Comparison of ENCODE assay signal across 17 cellular contexts in genomic region chr1:173445656-173446055, GRCh38. TPM values are rescaled to one million over a fixed set of nuclear protein-coding genes. Genes with fewer than 3 reads are reported as not detected.
A peak's percentile ranks its signal among the peaks of the same experiment; 100 is the strongest.
DNase-seq lines count a peak whose midpoint lies in the region; ATAC-seq and TF ChIP-seq lines count a peak whose summit lies in the region.
"Had no signal": no experiment of that assay in that cellular context is flagged by ENCODE, and none has a peak within 500 bp of the region (broad histone marks: within the 10 kb centered on the region; RNA-seq: fewer than 3 reads in every experiment).

No MANE protein-coding gene starts in this region.

- no peak for TF ChIP-seq CTCF in GM23338 (conservative IDR thresholded peaks at IDR 0.05; ENCODE audit: low read depth in 2 of 2)
- no peak for TF ChIP-seq CTCF in upper lobe of right lung (IDR thresholded peaks at IDR 0.05)

- no peaks in the 10 kb centered on the region; the same call in 1 of the 2 replicates for H3K9me2 ChIP-seq in GM23338 (ENCODE audit: insufficient read depth)
- H3K9me2 ChIP-seq in Karpas-422 (replicated peaks; ENCODE audit: insufficient read depth, low read length), result no peaks in the 10 kb centered on the region

- H3K79me2 ChIP-seq in GM23338 (replicated peaks; ENCODE audit: insufficient read depth), result peaks cover 38% of the 10 kb centered on the region
- peaks cover 10% of the 10 kb centered on the region; the same call in 1 of the 2 replicates for H3K79me2 ChIP-seq in Karpas-422 (ENCODE audit: low read length)
- no peaks in the 10 kb centered on the region for H3K79me2 ChIP-seq in trophoblast cell (ENCODE audit: control insufficient read depth, insufficient read depth, low read length, poor library complexity)

- H3K4me2 ChIP-seq in GM23338, result peak overlapping the region; percentile 31; the same call in 1 of the 2 replicates
- peak overlapping the region; percentile 71 for H3K4me2 ChIP-seq in Karpas-422 (ENCODE audit: low read depth, low read length, poor library complexity, severe bottlenecking)
- H3K4me2 ChIP-seq in trophoblast cell (ENCODE audit: low read length), result no peak overlapping the region
- H3K4me2 ChIP-seq: PC-9 had no signal

- H3K27ac ChIP-seq in GM23338 (ENCODE audit: low read depth) (peak overlapping the region; percentile 73), Karpas-422 (ENCODE audit: low read length) (peak overlapping the region; percentile 85), ectodermal cell (ENCODE audit: insufficient read depth, low read depth, low read length, poor library complexity, severe bottlenecking) (peak overlapping the region; percentile 76), trophoblast cell (ENCODE audit: low read depth, low read length) (peak overlapping the region; percentile 33), upper lobe of right lung (no peak overlapping the region)
- H3K27ac ChIP-seq: PC-9 had no signal

- peaks cover 4% of the 10 kb centered on the region for H3K79me1 ChIP-seq in trophoblast cell (ENCODE audit: low read length)

- no peak overlapping the region for H4K8ac ChIP-seq in trophoblast cell (ENCODE audit: low read depth, low read length)

- no peak overlapping the region for H4K12ac ChIP-seq in trophoblast cell (ENCODE audit: low read depth, low read length)

- H3K23ac ChIP-seq in trophoblast cell (ENCODE audit: low read length), result no peak overlapping the region

- no peak overlapping the region for H3K4ac ChIP-seq in trophoblast cell (ENCODE audit: low read depth, low read length)

- 93% methylated on average over 3 of the region's 3 CpGs for WGBS in ectodermal cell, 2 experiments
- WGBS in trophoblast cell (ENCODE audit: extremely low coverage, insufficient coverage, insufficient read length), result no CpG with 5 or more reads among the region's 3 CpGs

- peaks cover 56% of the 10 kb centered on the region for H3K36me3 Mint-ChIP-seq in GM23338 (ENCODE audit: low read depth)

- H2BK5ac ChIP-seq in trophoblast cell (ENCODE audit: low read depth, low read length, poor library complexity), result peak overlapping the region; percentile 56

- intact Hi-C loops in upper lobe of right lung (cut with DNase I), result no loop called here

- H3K9me3 Mint-ChIP-seq in GM23338, result peaks cover 33% of the 10 kb centered on the region

- peaks cover 29% of the 10 kb centered on the region for H3K4me1 Mint-ChIP-seq in GM23338

- no peak overlapping the region for H2AFZ ChIP-seq in GM23338
- no peak overlapping the region for H2AFZ ChIP-seq in Karpas-422 (ENCODE audit: low read length)
- no peak overlapping the region for H2AFZ ChIP-seq in trophoblast cell (ENCODE audit: insufficient read depth, low read length, poor library complexity)
- H2AFZ ChIP-seq: PC-9 had no signal

- peaks cover 15% of the 10 kb centered on the region for H3K36me3 ChIP-seq in GM23338 (ENCODE audit: insufficient read depth)
- peaks cover 5% of the 10 kb centered on the region; the same call in 1 of the 2 replicates for H3K36me3 ChIP-seq in Karpas-422 (ENCODE audit: insufficient read depth, low read length)
- no peaks in the 10 kb centered on the region for H3K36me3 ChIP-seq in ectodermal cell (ENCODE audit: control insufficient read depth, insufficient read depth, low read length)
- H3K36me3 ChIP-seq in trophoblast cell (ENCODE audit: control insufficient read depth in 1 of 2, insufficient read depth in 2 of 2, low read length in 2 of 2), result peaks cover 0 to 3% of the 10 kb centered on the region in 2 experiments
- no peaks in the 10 kb centered on the region for H3K36me3 ChIP-seq in upper lobe of right lung

- H3F3A ChIP-seq in GM23338 (replicated peaks; ENCODE audit: low read depth), result 0 out of 2 replicates have a peak, but pooled peaks cover 6% of the 10 kb centered on the region

- H3K27me3 Mint-ChIP-seq in GM23338 (ENCODE audit: insufficient read depth, low read depth, poor library complexity), result peaks cover 3% of the 10 kb centered on the region
- H3K27me3 Mint-ChIP-seq: IgD-negative memory B cell had no signal

- H3K18ac ChIP-seq in trophoblast cell (ENCODE audit: low read length), result no peak overlapping the region

- DNase-seq in GM23338 (ENCODE audit: low spot score) (no peak), Karpas-422 (no peak), trophoblast cell (no peak), NCI-H1092 (lab: John Stamatoyannopoulos, UW) (no peak), upper lobe of right lung (no peak), hippocampal formation (lab: John Stamatoyannopoulos, UW) (no peak)
- DNase-seq: AML-193, COR-L47, EL, HCEC 1CT, NCI-H1417, NCI-H1930, NCI-H446, NCI-H69, PC-9 had no signal

- H3K27ac Mint-ChIP-seq in GM23338, result no peak overlapping the region

- no peak overlapping the region for H2AK5ac ChIP-seq in trophoblast cell (ENCODE audit: low read length)

- ATAC-seq in GM23338, result no peak
- ATAC-seq in upper lobe of right lung, result no peak

- H3K9me3 ChIP-seq in Karpas-422 (ENCODE audit: low read length) (no peaks in the 10 kb centered on the region; the same call in 1 of the 2 replicates), ectodermal cell (ENCODE audit: control insufficient read depth, low read length) (peaks cover 2% of the 10 kb centered on the region), trophoblast cell (ENCODE audit: insufficient read depth, low read depth, low read length) (no peaks in the 10 kb centered on the region), upper lobe of right lung (no peaks in the 10 kb centered on the region)

- no peak overlapping the region for H4K91ac ChIP-seq in trophoblast cell (ENCODE audit: low read depth, low read length)

- H3K27me3 ChIP-seq in GM23338 (ENCODE audit: insufficient read depth) (no peaks in the 10 kb centered on the region), Karpas-422 (ENCODE audit: low read length) (no peaks in the 10 kb centered on the region), ectodermal cell (ENCODE audit: control insufficient read depth, insufficient read depth, low read length, poor library complexity, severe bottlenecking) (no peaks in the 10 kb centered on the region), trophoblast cell (ENCODE audit: insufficient read depth, low read length) (no peaks in the 10 kb centered on the region), upper lobe of right lung (no peaks in the 10 kb centered on the region)

- H3K9ac ChIP-seq in Karpas-422 (ENCODE audit: low read length), result peak overlapping the region; percentile 28; the same call in 1 of the 2 replicates
- H3K9ac ChIP-seq in trophoblast cell (ENCODE audit: low read length), result no peak overlapping the region

- no peak overlapping the region for H3K4me3 ChIP-seq in GM23338
- H3K4me3 ChIP-seq in Karpas-422 (ENCODE audit: low read length), result peak overlapping the region; percentile 43
- no peak overlapping the region for H3K4me3 ChIP-seq in ectodermal cell (ENCODE audit: insufficient read depth, low read depth, low read length)
- H3K4me3 ChIP-seq in trophoblast cell (ENCODE audit: low read depth, low read length), result no peak overlapping the region
- H3K4me3 ChIP-seq in upper lobe of right lung, result no peak overlapping the region
- H3K4me3 ChIP-seq: PC-9 had no signal

- H4K20me1 ChIP-seq in GM23338 (replicated peaks; ENCODE audit: insufficient read depth) (no peaks in the 10 kb centered on the region), Karpas-422 (ENCODE audit: insufficient read depth, low read depth, low read length) (0 out of 2 replicates have a peak, but pooled peaks cover 4% of the 10 kb centered on the region)

- no peak overlapping the region for H3K4me3 Mint-ChIP-seq in GM23338

- peak overlapping the region; percentile 7 for H2BK120ac ChIP-seq in trophoblast cell (ENCODE audit: insufficient read depth, low read length, poor library complexity)

- H3K14ac ChIP-seq in trophoblast cell (ENCODE audit: low read length), result no peak overlapping the region

- H3K4me1 ChIP-seq in GM23338 (ENCODE audit: insufficient read depth) (peaks cover 44% of the 10 kb centered on the region), Karpas-422 (ENCODE audit: low read length) (peaks cover 47% of the 10 kb centered on the region), ectodermal cell (ENCODE audit: control insufficient read depth, insufficient read depth, low read length) (no peaks in the 10 kb centered on the region), trophoblast cell (ENCODE audit: control insufficient read depth in 1 of 2, insufficient read depth in 2 of 2, low read length in 2 of 2) (peaks cover 5 to 6% of the 10 kb centered on the region in 2 experiments), upper lobe of right lung (peaks cover 4% of the 10 kb centered on the region)

- peak overlapping the region; percentile 58 for H2BK12ac ChIP-seq in trophoblast cell (ENCODE audit: low read length)

TF ChIP-seq in GM23338, 12 proteins besides CTCF, POLR2A, EP300 and RAD21 (continues in another document):
- TF ChIP-seq ZNF114 (CRISPR knock-in tag; IDR thresholded peaks at IDR 0.05) (no peak), POLR2AphosphoS5 (IDR thresholded peaks at IDR 0.05; ENCODE audit: low read depth) (no peak), ZNF331 (CRISPR knock-in tag; IDR thresholded peaks at IDR 0.05; ENCODE audit: low read depth) (no peak)

RNA-seq across cellular contexts. Expression of gene PRDX6, which starts 31.5 kb away (rescaled TPM):
- total RNA-seq in GM23338 (2014; rRNA removed; shearing (Covaris generic)), result 448 and 516 TPM in 2 replicates
- polyA plus RNA-seq in GM23338 (2016; fragmentation: Nextera tagmentation; extraction: Ambion mirVana), result 726 and 746 TPM in 2 replicates
- total RNA-seq in Karpas-422 (2014; rRNA removed; shearing (Covaris generic); ENCODE audit: low replicate concordance), result 107 and 232 TPM in 2 replicates
- polyA plus RNA-seq in ectodermal cell (2013, experiment 1 of 4), result 344 TPM
- polyA plus RNA-seq in ectodermal cell (2013, experiment 2 of 4), result 421 TPM
- 333 TPM for polyA plus RNA-seq in ectodermal cell (2013, experiment 3 of 4)
- polyA plus RNA-seq in ectodermal cell (2013, experiment 4 of 4), result 384 TPM
- polyA plus RNA-seq in trophoblast cell (2013), result 297 and 312 TPM in 2 replicates
- 201 TPM for total RNA-seq in upper lobe of right lung
